In the genomic region with DNA sequence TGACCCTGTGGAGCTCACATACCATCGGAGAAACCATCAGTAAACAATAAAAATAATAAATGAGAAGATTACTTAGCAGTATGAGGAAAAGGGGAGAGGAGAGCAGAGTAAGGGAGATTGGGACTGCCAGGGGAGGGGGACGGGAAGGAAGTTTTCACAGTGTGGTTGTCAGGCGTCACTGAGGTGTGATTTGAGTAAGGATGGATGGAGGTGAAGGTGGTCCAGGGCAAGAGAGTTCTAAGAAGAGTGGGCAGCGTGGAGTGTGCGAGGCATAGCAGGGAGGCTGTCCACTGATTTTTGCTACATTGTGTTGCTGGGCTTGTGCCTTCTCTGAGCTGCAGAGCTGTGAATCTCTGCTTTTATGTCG, we compare ENCODE assay signal across 24 cellular contexts.
"Had no signal": no experiment of that assay in that cellular context is flagged by ENCODE, and none has a peak within 500 bp of the region (broad histone marks: within the 10 kb centered on the region; RNA-seq: fewer than 3 reads in every experiment).

No MANE protein-coding gene starts in this region.

- H3K27me3 Mint-ChIP-seq: activated naive CD8-positive, alpha-beta T cell treated with anti-CD3 and anti-CD28 coated beads, Interleukin-2, amount 10 ng/mL, durations not matched to agents 7 days and 5 days; activated T-cell treated with anti-CD3 and anti-CD28 coated beads, Interleukin-2, amount 50 U/mL, for 24 hours; effector memory CD8-positive, alpha-beta T cell; stimulated activated naive CD8-positive, alpha-beta T cell treated with anti-CD3 and anti-CD28 coated beads, Interleukin-15, amount 100 ng/mL, for 72 hours had no signal

- H3K27me3 ChIP-seq: colonic mucosa, esophagus muscularis mucosa, gastrocnemius medialis, pancreas, right atrium auricular region, tibial artery had no signal

- H3K9me3 ChIP-seq: colonic mucosa, esophagus muscularis mucosa, gastrocnemius medialis, left ventricle myocardium inferior, pancreas, psoas muscle, right atrium auricular region, tibial artery had no signal

- H3K36me3 ChIP-seq: colonic mucosa, esophagus muscularis mucosa, gastrocnemius medialis, left ventricle myocardium inferior, pancreas, right atrium auricular region, tibial artery, WERI-Rb-1 had no signal

- H3K4me3 Mint-ChIP-seq: activated naive CD8-positive, alpha-beta T cell treated with anti-CD3 and anti-CD28 coated beads, Interleukin-2, amount 10 ng/mL, durations not matched to agents 7 days and 5 days; activated T-cell treated with anti-CD3 and anti-CD28 coated beads, Interleukin-2, amount 50 U/mL, for 24 hours; effector memory CD8-positive, alpha-beta T cell; natural killer cell treated with Interleukin-12 subunit alpha and Interleukin-12 subunit beta and Interleukin-15 and Interleukin-18, amount 100 ng/mL, for 72 hours; stimulated activated naive CD8-positive, alpha-beta T cell treated with anti-CD3 and anti-CD28 coated beads, Interleukin-15, amount 100 ng/mL, for 72 hours had no signal

- H3K4me3 ChIP-seq: colonic mucosa, dorsolateral prefrontal cortex, esophagus muscularis mucosa, gastrocnemius medialis, left ventricle myocardium inferior, pancreas, psoas muscle, right atrium auricular region, tibial artery had no signal

- H3K27ac Mint-ChIP-seq: activated naive CD8-positive, alpha-beta T cell treated with anti-CD3 and anti-CD28 coated beads, Interleukin-2, amount 10 ng/mL, durations not matched to agents 7 days and 5 days; activated T-cell treated with anti-CD3 and anti-CD28 coated beads, Interleukin-2, amount 50 U/mL, for 24 hours; activated T-helper 2 cell treated with anti-CD3 and anti-CD28 coated beads, Interferon-gamma antibody, Interleukin-2, Interleukin-4, amounts not matched to agents 10 μg/mL and 5 μg/mL and 100 μg/mL, durations not matched to agents 14 hours and 24 hours and 36 hours; effector memory CD8-positive, alpha-beta T cell; natural killer cell treated with Interleukin-12 subunit alpha and Interleukin-12 subunit beta and Interleukin-15 and Interleukin-18, amount 100 ng/mL, for 72 hours had no signal

- H3K4me1 Mint-ChIP-seq: activated naive CD8-positive, alpha-beta T cell treated with anti-CD3 and anti-CD28 coated beads, Interleukin-2, amount 10 ng/mL, durations not matched to agents 7 days and 5 days had no signal

- H3K36me3 Mint-ChIP-seq: activated naive CD8-positive, alpha-beta T cell treated with anti-CD3 and anti-CD28 coated beads, Interleukin-2, amount 10 ng/mL, durations not matched to agents 7 days and 5 days; natural killer cell treated with Interleukin-12 subunit alpha and Interleukin-12 subunit beta and Interleukin-15 and Interleukin-18, amount 100 ng/mL, for 72 hours had no signal

- FAIRE-seq: bronchial epithelial cell, pancreas, TTC549, urothelium cell line had no signal

- H3K27ac ChIP-seq: colonic mucosa, dorsolateral prefrontal cortex, gastrocnemius medialis, left ventricle myocardium inferior, pancreas, psoas muscle, right atrium auricular region, tibial artery had no signal

- DNase-seq: activated CD4-positive, alpha-beta T cell treated with anti-CD3 and anti-CD28 coated beads for 1 hour; activated CD8-positive, alpha-beta memory T cell treated with anti-CD3 and anti-CD28 coated beads, Interleukin-2, amount 50 U/mL, for 4 hours; activated naive CD4-positive, alpha-beta T cell treated with Interleukin-2 at 50 U/mL for 16 hours; activated naive CD8-positive, alpha-beta T cell treated with anti-CD3 and anti-CD28 coated beads, Interleukin-2, amount 10 ng/mL, durations not matched to agents 7 days and 5 days; activated T-cell treated with anti-CD3 and anti-CD28 coated beads, Interleukin-2, amount 50 U/mL, for 24 hours; amniotic stem cell; colonic mucosa; dorsolateral prefrontal cortex; effector memory CD8-positive, alpha-beta T cell; gastrocnemius medialis; hypothalamus; left ventricle myocardium inferior; pancreas; psoas muscle; stimulated activated naive CD8-positive, alpha-beta T cell treated with anti-CD3 and anti-CD28 coated beads, Interleukin-15, amount 100 ng/mL, for 72 hours; tibial artery had no signal

- H3K4me1 ChIP-seq: colonic mucosa, gastrocnemius medialis, left ventricle myocardium inferior, pancreas, psoas muscle, right atrium auricular region, tibial artery had no signal

- ATAC-seq: effector memory CD8-positive, alpha-beta T cell; gastrocnemius medialis; pancreas; psoas muscle; stimulated activated naive CD8-positive, alpha-beta T cell treated with anti-CD3 and anti-CD28 coated beads, Interleukin-15, amount 100 ng/mL, for 72 hours had no signal

- H3K9me3 Mint-ChIP-seq: activated naive CD8-positive, alpha-beta T cell treated with anti-CD3 and anti-CD28 coated beads, Interleukin-2, amount 10 ng/mL, durations not matched to agents 7 days and 5 days; activated T-cell treated with anti-CD3 and anti-CD28 coated beads, Interleukin-2, amount 50 U/mL, for 24 hours; activated T-helper 2 cell treated with anti-CD3 and anti-CD28 coated beads, Interferon-gamma antibody, Interleukin-2, Interleukin-4, amounts not matched to agents 10 μg/mL and 5 μg/mL and 100 μg/mL, durations not matched to agents 14 hours and 24 hours and 36 hours; effector memory CD8-positive, alpha-beta T cell; natural killer cell treated with Interleukin-12 subunit alpha and Interleukin-12 subunit beta and Interleukin-15 and Interleukin-18, amount 100 ng/mL, for 72 hours; stimulated activated naive CD8-positive, alpha-beta T cell treated with anti-CD3 and anti-CD28 coated beads, Interleukin-15, amount 100 ng/mL, for 72 hours had no signal
